ENCODE assay signal across 14 cellular contexts in the genomic region with DNA sequence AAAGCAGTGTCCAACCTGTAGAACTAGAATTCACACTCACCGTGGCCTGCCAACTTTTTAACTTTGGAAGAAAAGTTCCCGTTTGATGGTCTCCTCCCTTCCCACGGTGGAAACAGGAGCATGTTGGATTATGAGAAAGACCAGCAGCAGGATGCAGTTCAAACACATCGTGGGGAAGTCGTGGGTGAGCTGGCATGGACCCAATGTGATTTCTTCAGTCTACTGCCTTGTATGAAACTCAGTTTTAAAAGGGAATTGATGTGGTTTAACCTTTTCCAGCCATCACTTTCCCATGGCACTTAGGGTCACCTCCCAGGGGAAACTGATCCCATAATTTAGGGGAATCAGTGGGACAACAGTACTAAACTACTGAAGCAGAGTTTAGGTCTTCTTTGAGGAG.
A peak's percentile ranks its signal among the peaks of the same experiment; 100 is the strongest.
DNase-seq lines count a peak whose midpoint lies in the region; ATAC-seq and TF ChIP-seq lines count a peak whose summit lies in the region.
"Had no signal": no experiment of that assay in that cellular context is flagged by ENCODE, and none has a peak within 500 bp of the region (broad histone marks: within the 10 kb centered on the region; RNA-seq: fewer than 3 reads in every experiment).

No MANE protein-coding gene starts in this region.

- H3K4me3 ChIP-seq in BLaER1 (no peak overlapping the region), subcutaneous abdominal adipose tissue (ENCODE audit: low read depth in 1 of 5, low read length in 5 of 5) (no peak overlapping the region)
- H3K4me3 ChIP-seq in BLaER1 treated with 17β-estradiol and CSF1 and Interleukin-3, amounts not matched to agents 10 nM and 100 nM = no peak overlapping the region
- H3K4me3 ChIP-seq: A549 had no signal

- no peak for ATAC-seq in GM21381 (IDR thresholded peaks at IDR 0.05; ENCODE audit: unreplicated experiment)
- ATAC-seq: A549 had no signal

- H3K36me3 Mint-ChIP-seq in nephron progenitor cell (ENCODE audit: low read depth) = peaks cover 36% of the 10 kb centered on the region
- no peaks in the 10 kb centered on the region for H3K36me3 Mint-ChIP-seq in T-helper 2 cell treated with Interferon-gamma antibody and Interleukin-4, amounts not matched to agents 5 μg/mL and 100 μg/mL, for 36 hours (ENCODE audit: low read depth)
- H3K36me3 Mint-ChIP-seq: CD8-positive, alpha-beta memory T cell had no signal

- no peak overlapping the region for H3K4me3 Mint-ChIP-seq in nephron progenitor cell
- H3K4me3 Mint-ChIP-seq in T-helper 2 cell treated with Interferon-gamma antibody and Interleukin-4, amounts not matched to agents 5 μg/mL and 100 μg/mL, for 36 hours = no peak overlapping the region
- H3K4me3 Mint-ChIP-seq: CD8-positive, alpha-beta memory T cell had no signal

- H3K9me3 Mint-ChIP-seq in nephron progenitor cell = no peaks in the 10 kb centered on the region
- H3K9me3 Mint-ChIP-seq in T-helper 2 cell treated with Interferon-gamma antibody and Interleukin-4, amounts not matched to agents 5 μg/mL and 100 μg/mL, for 36 hours = no peaks in the 10 kb centered on the region
- H3K9me3 Mint-ChIP-seq: CD8-positive, alpha-beta memory T cell had no signal

- H3K4me2 ChIP-seq in BLaER1 = peak overlapping the region; percentile 38
- peak overlapping the region; percentile 24 to 63 (median 43) for H3K4me2 ChIP-seq in BLaER1 treated with 17β-estradiol and CSF1 and Interleukin-3, amounts not matched to agents 10 nM and 100 nM
- H3K4me2 ChIP-seq: A549 had no signal

- H3K4me1 ChIP-seq in BLaER1 (peaks cover 20% of the 10 kb centered on the region), subcutaneous abdominal adipose tissue (ENCODE audit: control insufficient read depth in 5 of 5, insufficient read depth in 5 of 5, low read length in 5 of 5) (peaks cover 2 to 9% (median 8%) of the 10 kb centered on the region in 5 donors)
- peaks cover 15 to 40% (median 16%) of the 10 kb centered on the region in 10 experiments for H3K4me1 ChIP-seq in BLaER1 treated with 17β-estradiol and CSF1 and Interleukin-3, amounts not matched to agents 10 nM and 100 nM
- H3K4me1 ChIP-seq: A549, Caco-2 had no signal

- H3K27me3 ChIP-seq in BLaER1 = no peaks in the 10 kb centered on the region
- no peaks in the 10 kb centered on the region for H3K27me3 ChIP-seq in BLaER1 treated with 17β-estradiol and CSF1 and Interleukin-3, amounts not matched to agents 10 nM and 100 nM
- H3K27me3 ChIP-seq in subcutaneous abdominal adipose tissue (ENCODE audit: control insufficient read depth in 5 of 5, insufficient read depth in 4 of 5, low read length in 5 of 5) = no peaks in the 10 kb centered on the region
- H3K27me3 ChIP-seq: BE2C had no signal

- H3K9me3 ChIP-seq in BLaER1 (no peaks in the 10 kb centered on the region; the same call in 1 of the 2 replicates), subcutaneous abdominal adipose tissue (ENCODE audit: control insufficient read depth in 5 of 5, low read length in 5 of 5) (no peaks in the 10 kb centered on the region)
- peaks cover 0 to 9% (median 0%) of the 10 kb centered on the region in 11 experiments; a peak in 5 of 22 replicates for H3K9me3 ChIP-seq in BLaER1 treated with 17β-estradiol and CSF1 and Interleukin-3, amounts not matched to agents 10 nM and 100 nM (replicated peaks in 1 of 11)
- H3K9me3 ChIP-seq: A549, BE2C, Caco-2 had no signal

- H3K27ac ChIP-seq in BLaER1 (no peak overlapping the region), subcutaneous abdominal adipose tissue (ENCODE audit: low read depth, low read length) (peak overlapping the region; percentile 18)
- peak overlapping the region in 3 of 11 experiments; percentile 20 to 52 (median 37); a peak in 5 of 22 replicates for H3K27ac ChIP-seq in BLaER1 treated with 17β-estradiol and CSF1 and Interleukin-3, amounts not matched to agents 10 nM and 100 nM
- H3K27ac ChIP-seq: A549, HL-60 had no signal

- H3K27me3 Mint-ChIP-seq in nephron progenitor cell (ENCODE audit: low read depth, poor library complexity) = no peaks in the 10 kb centered on the region
- peaks cover 7% of the 10 kb centered on the region for H3K27me3 Mint-ChIP-seq in T-helper 2 cell treated with Interferon-gamma antibody and Interleukin-4, amounts not matched to agents 5 μg/mL and 100 μg/mL, for 36 hours (ENCODE audit: low read depth)

- H3K27ac Mint-ChIP-seq in nephron progenitor cell = peak overlapping the region; percentile 45
- no peak overlapping the region for H3K27ac Mint-ChIP-seq in T-helper 2 cell treated with Interferon-gamma antibody and Interleukin-4, amounts not matched to agents 5 μg/mL and 100 μg/mL, for 36 hours

- H4K20me1 ChIP-seq in BLaER1 = no peaks in the 10 kb centered on the region
- no peaks in the 10 kb centered on the region for H4K20me1 ChIP-seq in BLaER1 treated with 17β-estradiol and CSF1 and Interleukin-3, amounts not matched to agents 10 nM and 100 nM

- no peak overlapping the region for H3K9ac ChIP-seq in BLaER1
- H3K9ac ChIP-seq in BLaER1 treated with 17β-estradiol and CSF1 and Interleukin-3, amounts not matched to agents 10 nM and 100 nM = no peak overlapping the region
- no peak overlapping the region for H3K9ac ChIP-seq in subcutaneous abdominal adipose tissue (ENCODE audit: low read length in 5 of 5)

- peaks cover 96% of the 10 kb centered on the region for H3K4me1 Mint-ChIP-seq in nephron progenitor cell
- H3K4me1 Mint-ChIP-seq in T-helper 2 cell treated with Interferon-gamma antibody and Interleukin-4, amounts not matched to agents 5 μg/mL and 100 μg/mL, for 36 hours (ENCODE audit: low read depth) = no peaks in the 10 kb centered on the region
- H3K4me1 Mint-ChIP-seq: CD8-positive, alpha-beta memory T cell had no signal

- no peak for DNase-seq in nephron progenitor cell
- no peak for DNase-seq in T-helper 2 cell treated with Interferon-gamma antibody and Interleukin-4, amounts not matched to agents 5 μg/mL and 100 μg/mL, for 36 hours (ENCODE audit: low spot score)
- DNase-seq: BE2C; Caco-2; CD8-positive, alpha-beta memory T cell; DND-41; GDM1; HCEC 1CT had no signal

- H3K36me3 ChIP-seq in BLaER1 (no peaks in the 10 kb centered on the region), subcutaneous abdominal adipose tissue (ENCODE audit: control insufficient read depth in 5 of 5, insufficient read depth in 5 of 5, low read length in 5 of 5) (no peaks in the 10 kb centered on the region)
- H3K36me3 ChIP-seq in BLaER1 treated with 17β-estradiol and CSF1 and Interleukin-3, amounts not matched to agents 10 nM and 100 nM = no peaks in the 10 kb centered on the region

- TF ChIP-seq CTCF in nephron progenitor cell (IDR thresholded peaks at IDR 0.05) = no peak
